Comparison of ENCODE assay signal across 8 cellular contexts in the genomic region with DNA sequence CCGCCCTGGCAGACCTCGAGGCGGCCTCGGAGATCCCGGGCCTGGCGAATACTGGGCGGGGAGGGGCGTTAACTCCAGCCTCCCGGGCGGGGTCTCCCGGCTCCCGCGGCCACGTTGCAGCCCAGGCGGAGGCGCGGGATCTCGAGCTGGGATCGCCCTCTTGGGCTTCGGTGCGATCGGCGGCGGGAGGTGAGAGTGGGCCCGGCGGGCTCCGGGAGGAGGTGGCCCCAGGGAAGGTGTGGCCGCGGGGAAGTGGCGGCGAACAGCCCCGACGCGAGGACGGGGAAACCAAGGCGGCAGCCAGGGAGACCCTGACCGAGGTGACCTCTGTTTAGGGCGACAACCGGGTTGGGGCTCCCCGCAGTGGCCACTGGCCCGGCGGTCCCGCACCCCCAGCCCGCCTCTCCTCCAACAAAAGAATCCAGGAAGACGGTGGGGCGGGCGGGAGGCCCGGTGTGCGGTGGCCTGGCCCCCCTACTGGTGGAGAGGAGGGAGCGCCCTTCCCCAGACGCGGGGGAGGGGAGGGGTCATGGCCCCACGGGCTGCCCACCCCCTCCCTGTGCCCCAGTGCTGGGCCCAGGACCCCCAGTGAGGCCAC. TPM values are rescaled to one million over a fixed set of nuclear protein-coding genes. Genes with fewer than 3 reads are reported as not detected.
DNase-seq lines count a peak whose midpoint lies in the region; TF ChIP-seq lines count a peak whose summit lies in the region.

A gene with protein sequence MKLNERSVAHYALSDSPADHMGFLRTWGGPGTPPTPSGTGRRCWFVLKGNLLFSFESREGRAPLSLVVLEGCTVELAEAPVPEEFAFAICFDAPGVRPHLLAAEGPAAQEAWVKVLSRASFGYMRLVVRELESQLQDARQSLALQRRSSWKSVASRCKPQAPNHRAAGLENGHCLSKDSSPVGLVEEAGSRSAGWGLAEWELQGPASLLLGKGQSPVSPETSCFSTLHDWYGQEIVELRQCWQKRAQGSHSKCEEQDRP (plus strand): TSS at position 96 of the 598 bp plus-strand sequence. CDS start 3,046 bp downstream, outside the sequence.

- no CpG with 5 or more reads among the region's 53 CpGs for WGBS in neuronal stem cell (ENCODE audit: extremely low coverage in 2 of 2, insufficient read length in 2 of 2, insufficient replicate concordance in 1 of 2), 2 donors

- H3K4me1 ChIP-seq in HEK293 (ENCODE audit: control insufficient read depth, insufficient read depth, low read length), result peaks cover 2% of the 10 kb centered on the region; the same call in 1 of the 2 replicates
- peaks cover 13% of the 10 kb centered on the region in 2 donors for H3K4me1 ChIP-seq in neuronal stem cell (ENCODE audit: control insufficient read depth in 2 of 2, insufficient read depth in 1 of 2, low read depth in 1 of 2, low read length in 2 of 2)
- peaks cover 11 to 24% of the 10 kb centered on the region in 2 donors for H3K4me1 ChIP-seq in uterus
- peaks cover 31% of the 10 kb centered on the region for H3K4me1 ChIP-seq in Karpas-422 (ENCODE audit: low read length)

- POLR2A ChIA-PET in HEK293 (lab: Yijun Ruan, JAX), result no interaction called here

- H2BK120ac ChIP-seq in neuronal stem cell (ENCODE audit: low read depth, low read length), result no peak within 1 kb of the TSS

- H3K79me2 ChIP-seq in Karpas-422 (ENCODE audit: low read length), result peaks cover 7% of the 10 kb centered on the region

- H3K4ac ChIP-seq in neuronal stem cell (ENCODE audit: low read length), result no peak within 1 kb of the TSS

- H3K9ac ChIP-seq in neuronal stem cell (ENCODE audit: low read depth, low read length, poor library complexity), result no peak within 1 kb of the TSS
- no peak within 1 kb of the TSS for H3K9ac ChIP-seq in Karpas-422 (ENCODE audit: low read length)

- H2BK12ac ChIP-seq in neuronal stem cell (ENCODE audit: low read length), result no peak within 1 kb of the TSS

- peak within 1 kb of the TSS; percentile 64 for H2AK5ac ChIP-seq in neuronal stem cell (ENCODE audit: low read depth, low read length)

- peak within 1 kb of the TSS; percentile 86 for H2BK15ac ChIP-seq in neuronal stem cell (ENCODE audit: low read length)

- intact Hi-C loops in uterus (cut with DNase I; ENCODE audit: low total_unique reads), result no loop called here

- H3K27ac ChIP-seq in HEK293 (ENCODE audit: extremely low read depth, low read depth, low read length) (no peak within 1 kb of the TSS), neuronal stem cell (replicated peaks; ENCODE audit: low read length) (no peak within 1 kb of the TSS), uterus (peak within 1 kb of the TSS; percentile 93 to 94), Karpas-422 (ENCODE audit: low read length) (no peak within 1 kb of the TSS)

- H3K18ac ChIP-seq in neuronal stem cell (ENCODE audit: low read length), result peak within 1 kb of the TSS; percentile 93

- H2BK5ac ChIP-seq in neuronal stem cell (ENCODE audit: low read length), result peak within 1 kb of the TSS; percentile 90

- no peak within 1 kb of the TSS for H4K91ac ChIP-seq in neuronal stem cell (ENCODE audit: low read depth, low read length, poor library complexity)

- TF ChIP-seq CTCF in HEK293 (tag by site-specific recombination; IDR thresholded peaks at IDR 0.05) (no peak), uterus (IDR thresholded peaks at IDR 0.05) (peak in 3 of 4 experiments; percentile 22 to 55 (median 44))

- H3K9me3 ChIP-seq in HEK293 (ENCODE audit: control insufficient read depth, insufficient read depth, low read depth, low read length) (no peaks in the 10 kb centered on the region), neuronal stem cell (replicated peaks in 1 of 2; ENCODE audit: control insufficient read depth in 2 of 2, insufficient read depth in 1 of 2, low read depth in 1 of 2, low read length in 2 of 2) (peaks cover 0 to 12% of the 10 kb centered on the region in 2 donors), uterus (no peaks in the 10 kb centered on the region), MG63 (no peaks in the 10 kb centered on the region), Karpas-422 (ENCODE audit: low read length) (no peaks in the 10 kb centered on the region)

- H2AFZ ChIP-seq in neuronal stem cell (ENCODE audit: low read length), result no peak within 1 kb of the TSS
- no peak within 1 kb of the TSS for H2AFZ ChIP-seq in Karpas-422 (ENCODE audit: low read length)

- peak within 1 kb of the TSS; percentile 41 for H3K14ac ChIP-seq in neuronal stem cell (ENCODE audit: low read length)

- no peaks in the 10 kb centered on the region for H3K9me2 ChIP-seq in Karpas-422 (replicated peaks; ENCODE audit: insufficient read depth, low read length)

- no peak within 1 kb of the TSS for H4K8ac ChIP-seq in neuronal stem cell (ENCODE audit: low read depth, low read length)

- H3K79me1 ChIP-seq in neuronal stem cell (ENCODE audit: low read depth, low read length), result no peaks in the 10 kb centered on the region

- H3K4me3 ChIP-seq in HEK293 (ENCODE audit: low read depth, low read length) (no peak within 1 kb of the TSS), neuronal stem cell (ENCODE audit: low read length in 2 of 2) (peak within 1 kb of the TSS in 1 of 2 donors; percentile 65), uterus (peak within 1 kb of the TSS; percentile 49 to 71), MG63 (no peak within 1 kb of the TSS), Karpas-422 (ENCODE audit: low read length) (no peak within 1 kb of the TSS)

- no peaks in the 10 kb centered on the region; a peak in 1 of 3 replicates for H3K36me3 ChIP-seq in HEK293 (ENCODE audit: control insufficient read depth in 2 of 2, insufficient read depth in 1 of 2, low read length in 2 of 2)
- H3K36me3 ChIP-seq in neuronal stem cell (replicated peaks in 1 of 2; ENCODE audit: control insufficient read depth in 2 of 2, insufficient read depth in 2 of 2, low read length in 2 of 2), result no peaks in the 10 kb centered on the region
- H3K36me3 ChIP-seq in uterus, result no peaks in the 10 kb centered on the region
- no peaks in the 10 kb centered on the region for H3K36me3 ChIP-seq in MG63
- H3K36me3 ChIP-seq in Karpas-422 (ENCODE audit: insufficient read depth, low read length), result no peaks in the 10 kb centered on the region

- peak; percentile 6 to 39 for TF ChIP-seq POLR2A in uterus (IDR thresholded peaks at IDR 0.05)

- no peaks in the 10 kb centered on the region for H4K20me1 ChIP-seq in Karpas-422 (ENCODE audit: insufficient read depth, low read depth, low read length)

- DNase-seq in activated T-cell treated with anti-CD3 and anti-CD28 coated beads, Interleukin-2, amount 50 U/mL, for 1 hour, result peak; percentile 65
- peak; percentile 54 for DNase-seq in fibroblast of gingiva (ENCODE audit: low read depth)
- DNase-seq in neuronal stem cell (ENCODE audit: low spot score), result no peak
- peak; percentile 59 to 62 for DNase-seq in uterus
- no peak for DNase-seq in MG63
- no peak for DNase-seq in Karpas-422
- no peak for DNase-seq in NCI-H2196 treated with DMSO at 0.1 percent for 48 hours (lab: John Stamatoyannopoulos, UW; ENCODE audit: unreplicated experiment)

- H3K4me2 ChIP-seq in neuronal stem cell (ENCODE audit: insufficient read depth, low read length, poor library complexity, severe bottlenecking) (peak within 1 kb of the TSS; percentile 36), Karpas-422 (ENCODE audit: low read depth, low read length, poor library complexity, severe bottlenecking) (no peak within 1 kb of the TSS)

- H3K23ac ChIP-seq in neuronal stem cell (ENCODE audit: low read depth, low read length, poor library complexity), result peak within 1 kb of the TSS; percentile 89

- H3K27me3 ChIP-seq in neuronal stem cell (ENCODE audit: control insufficient read depth in 3 of 3, insufficient read depth in 3 of 3, low read depth in 1 of 3, low read length in 3 of 3) (no peaks in the 10 kb centered on the region), uterus (no peaks in the 10 kb centered on the region), MG63 (no peaks in the 10 kb centered on the region), Karpas-422 (ENCODE audit: low read length) (no peaks in the 10 kb centered on the region)

- CTCF ChIA-PET in HEK293 (lab: Yijun Ruan, JAX), result interaction anchor here (0.7 kb wide), 1 partner anchor 283 kb away, joined by 3 read pairs; no protein-coding TSS in a partner anchor

TF ChIP-seq in HEK293, 187 proteins besides CTCF, POLR2A, EP300 and RAD21:
- TF ChIP-seq ZNF623 (tag by site-specific recombination; IDR thresholded peaks at IDR 0.05), result no peak
- TF ChIP-seq SP7 (tag by site-specific recombination; IDR thresholded peaks at IDR 0.05), result no peak
- TF ChIP-seq HOXD13 (CRISPR knock-in tag; IDR thresholded peaks at IDR 0.05; ENCODE audit: borderline replicate concordance), result no peak
- no peak for TF ChIP-seq ZNF549 (tag by site-specific recombination; IDR thresholded peaks at IDR 0.05)
- 0 out of 2 replicates have a peak, but pooled peaks have one; percentile 11 for TF ChIP-seq GLIS2 (tag by site-specific recombination; IDR thresholded peaks at IDR 0.05)
TF ChIP-seq in HEK293: peak in this region for 1.

RNA-seq across cellular contexts. Expression of the gene that starts here (rescaled TPM):
- polyA plus RNA-seq in neuronal stem cell (2013, experiment 1 of 2), result 2.5 TPM
- 2.4 TPM for polyA plus RNA-seq in neuronal stem cell (2013, experiment 2 of 2)
- total RNA-seq in uterus, result 10 to 100 TPM; 16.8 to 39.7 (median 18.7) TPM
- 0.16 TPM in 1 of 2 replicates, not detected in the other for total RNA-seq in MG63 (2014; rRNA removed; shearing (Covaris generic); ENCODE audit: low replicate concordance)
- total RNA-seq in Karpas-422 (2014; rRNA removed; shearing (Covaris generic); ENCODE audit: low replicate concordance), result not detected in 2 replicates

Comparison
In these comparisons a context has a peak if more than half of its experiments do, and no peak if none do; other contexts are left out.
1. RNA of the gene that starts here (total RNA-seq): 16.8 to 39.7 TPM in uterus; 0.16 TPM in MG63 and not detected in Karpas-422; every median in the first group is over 10 times any median in the second.
2. H3K27ac ChIP-seq: peak in uterus (2 of 2); none in HEK293 (single experiment), neuronal stem cell (single experiment) and Karpas-422 (single experiment).
3. H3K4me3 ChIP-seq: peak in uterus (2 of 2); none in HEK293 (single experiment), MG63 (single experiment) and Karpas-422 (single experiment).
4. DNase-seq: peak in activated T-cell treated with anti-CD3 and anti-CD28 coated beads, Interleukin-2, amount 50 U/mL, for 1 hour (single experiment), fibroblast of gingiva (single experiment) and uterus (2 of 2); none in neuronal stem cell (single experiment), MG63 (single experiment), Karpas-422 (single experiment) and NCI-H2196 treated with DMSO at 0.1 percent for 48 hours (single experiment).